Comparison of ENCODE assay signal across 1 cellular context in the genomic region with DNA sequence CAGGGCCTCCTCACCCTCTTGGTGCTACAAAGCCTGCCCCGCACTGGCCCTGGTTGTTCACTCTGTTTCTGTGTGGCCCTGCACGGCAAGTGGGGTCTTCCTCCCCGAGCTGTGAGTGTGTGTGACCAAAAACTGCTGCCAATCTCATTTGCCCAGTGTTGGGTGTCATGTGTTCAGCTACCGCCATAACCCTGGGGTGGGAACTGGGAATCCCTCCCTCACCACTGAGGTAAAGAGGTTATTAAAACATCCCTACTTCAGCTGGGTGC.
TF ChIP-seq lines count a peak whose summit lies in the region.

No MANE protein-coding gene starts in this region.

TF ChIP-seq in GM23338, 12 proteins besides CTCF, POLR2A, EP300 and RAD21 (continued from another document):
- TF ChIP-seq, protein P1, sequence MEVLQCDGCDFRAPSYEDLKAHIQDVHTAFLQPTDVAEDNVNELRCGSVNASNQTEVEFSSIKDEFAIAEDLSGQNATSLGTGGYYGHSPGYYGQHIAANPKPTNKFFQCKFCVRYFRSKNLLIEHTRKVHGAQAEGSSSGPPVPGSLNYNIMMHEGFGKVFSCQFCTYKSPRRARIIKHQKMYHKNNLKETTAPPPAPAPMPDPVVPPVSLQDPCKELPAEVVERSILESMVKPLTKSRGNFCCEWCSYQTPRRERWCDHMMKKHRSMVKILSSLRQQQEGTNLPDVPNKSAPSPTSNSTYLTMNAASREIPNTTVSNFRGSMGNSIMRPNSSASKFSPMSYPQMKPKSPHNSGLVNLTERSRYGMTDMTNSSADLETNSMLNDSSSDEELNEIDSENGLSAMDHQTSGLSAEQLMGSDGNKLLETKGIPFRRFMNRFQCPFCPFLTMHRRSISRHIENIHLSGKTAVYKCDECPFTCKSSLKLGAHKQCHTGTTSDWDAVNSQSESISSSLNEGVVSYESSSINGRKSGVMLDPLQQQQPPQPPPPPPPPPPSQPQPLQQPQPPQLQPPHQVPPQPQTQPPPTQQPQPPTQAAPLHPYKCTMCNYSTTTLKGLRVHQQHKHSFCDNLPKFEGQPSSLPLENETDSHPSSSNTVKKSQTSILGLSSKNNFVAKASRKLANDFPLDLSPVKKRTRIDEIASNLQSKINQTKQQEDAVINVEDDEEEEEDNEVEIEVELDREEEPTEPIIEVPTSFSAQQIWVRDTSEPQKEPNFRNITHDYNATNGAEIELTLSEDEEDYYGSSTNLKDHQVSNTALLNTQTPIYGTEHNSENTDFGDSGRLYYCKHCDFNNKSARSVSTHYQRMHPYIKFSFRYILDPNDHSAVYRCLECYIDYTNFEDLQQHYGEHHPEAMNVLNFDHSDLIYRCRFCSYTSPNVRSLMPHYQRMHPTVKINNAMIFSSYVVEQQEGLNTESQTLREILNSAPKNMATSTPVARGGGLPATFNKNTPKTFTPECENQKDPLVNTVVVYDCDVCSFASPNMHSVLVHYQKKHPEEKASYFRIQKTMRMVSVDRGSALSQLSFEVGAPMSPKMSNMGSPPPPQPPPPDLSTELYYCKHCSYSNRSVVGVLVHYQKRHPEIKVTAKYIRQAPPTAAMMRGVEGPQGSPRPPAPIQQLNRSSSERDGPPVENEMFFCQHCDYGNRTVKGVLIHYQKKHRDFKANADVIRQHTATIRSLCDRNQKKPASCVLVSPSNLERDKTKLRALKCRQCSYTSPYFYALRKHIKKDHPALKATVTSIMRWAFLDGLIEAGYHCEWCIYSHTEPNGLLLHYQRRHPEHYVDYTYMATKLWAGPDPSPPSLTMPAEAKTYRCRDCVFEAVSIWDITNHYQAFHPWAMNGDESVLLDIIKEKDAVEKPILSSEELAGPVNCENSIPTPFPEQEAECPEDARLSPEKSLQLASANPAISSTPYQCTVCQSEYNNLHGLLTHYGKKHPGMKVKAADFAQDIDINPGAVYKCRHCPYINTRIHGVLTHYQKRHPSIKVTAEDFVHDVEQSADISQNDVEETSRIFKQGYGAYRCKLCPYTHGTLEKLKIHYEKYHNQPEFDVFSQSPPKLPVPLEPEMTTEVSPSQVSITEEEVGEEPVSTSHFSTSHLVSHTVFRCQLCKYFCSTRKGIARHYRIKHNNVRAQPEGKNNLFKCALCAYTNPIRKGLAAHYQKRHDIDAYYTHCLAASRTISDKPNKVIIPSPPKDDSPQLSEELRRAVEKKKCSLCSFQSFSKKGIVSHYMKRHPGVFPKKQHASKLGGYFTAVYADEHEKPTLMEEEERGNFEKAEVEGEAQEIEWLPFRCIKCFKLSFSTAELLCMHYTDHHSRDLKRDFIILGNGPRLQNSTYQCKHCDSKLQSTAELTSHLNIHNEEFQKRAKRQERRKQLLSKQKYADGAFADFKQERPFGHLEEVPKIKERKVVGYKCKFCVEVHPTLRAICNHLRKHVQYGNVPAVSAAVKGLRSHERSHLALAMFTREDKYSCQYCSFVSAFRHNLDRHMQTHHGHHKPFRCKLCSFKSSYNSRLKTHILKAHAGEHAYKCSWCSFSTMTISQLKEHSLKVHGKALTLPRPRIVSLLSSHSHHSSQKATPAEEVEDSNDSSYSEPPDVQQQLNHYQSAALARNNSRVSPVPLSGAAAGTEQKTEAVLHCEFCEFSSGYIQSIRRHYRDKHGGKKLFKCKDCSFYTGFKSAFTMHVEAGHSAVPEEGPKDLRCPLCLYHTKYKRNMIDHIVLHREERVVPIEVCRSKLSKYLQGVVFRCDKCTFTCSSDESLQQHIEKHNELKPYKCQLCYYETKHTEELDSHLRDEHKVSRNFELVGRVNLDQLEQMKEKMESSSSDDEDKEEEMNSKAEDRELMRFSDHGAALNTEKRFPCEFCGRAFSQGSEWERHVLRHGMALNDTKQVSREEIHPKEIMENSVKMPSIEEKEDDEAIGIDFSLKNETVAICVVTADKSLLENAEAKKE (CRISPR knock-in tag; IDR thresholded peaks at IDR 0.05): no peak
